Comparison of ENCODE assay signal across 8 cellular contexts in the genomic region with DNA sequence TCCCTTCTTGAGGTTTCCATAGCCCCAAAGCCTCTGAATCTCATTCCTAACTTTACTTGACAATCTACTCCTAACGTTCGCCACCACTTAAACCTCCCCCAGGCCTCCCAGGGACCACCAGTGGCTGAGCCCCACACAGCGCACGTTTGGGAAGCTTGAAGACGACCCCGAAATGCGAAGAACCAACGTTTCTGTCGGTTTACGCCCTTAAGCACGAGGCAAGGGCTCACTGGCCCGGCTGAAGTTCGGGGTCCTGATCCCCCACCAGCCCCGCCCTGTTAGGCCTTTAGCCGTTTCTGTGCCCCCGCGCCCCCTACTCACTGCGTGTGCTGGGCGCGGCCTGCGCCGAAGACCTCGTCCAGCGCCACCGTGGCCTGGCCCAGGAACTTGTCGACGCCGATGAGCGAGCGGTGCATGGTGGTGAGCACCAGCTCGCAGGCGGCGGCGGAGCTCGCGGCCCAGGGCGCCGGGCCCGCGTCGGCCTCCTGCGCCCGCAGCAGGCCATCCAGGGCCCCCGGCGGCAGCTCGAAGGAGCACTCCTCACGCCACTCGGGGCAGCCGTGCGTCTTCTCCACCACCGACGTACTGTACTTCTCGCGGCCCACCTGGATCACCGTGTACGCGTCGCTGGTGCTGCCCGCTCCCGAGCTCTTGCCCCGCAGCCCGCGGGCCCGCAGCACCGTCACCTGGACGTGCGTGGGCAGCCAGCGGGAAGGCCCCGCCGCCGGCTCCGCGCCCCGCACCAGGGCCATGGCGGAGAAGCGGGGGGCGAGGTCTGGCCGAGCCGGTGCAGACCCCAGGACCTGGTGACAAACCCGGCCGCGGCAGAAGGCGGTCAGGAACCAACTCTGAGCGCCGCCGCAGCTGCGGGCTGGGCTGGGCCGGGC. TPM values are rescaled to one million over a fixed set of nuclear protein-coding genes. Genes with fewer than 3 reads are reported as not detected.
DNase-seq lines count a peak whose midpoint lies in the region; ATAC-seq lines count a peak whose summit lies in the region.

No MANE protein-coding gene starts in this region.

- peak overlapping the region; percentile 59 for H3K9ac ChIP-seq in HUES48 (ENCODE audit: low read depth, low read length)

- H3K9me3 ChIP-seq in CD4-positive, CD25-positive, alpha-beta regulatory T cell (ENCODE audit: control insufficient read depth in 2 of 2, low read length in 2 of 2): no peaks in the 10 kb centered on the region
- H3K9me3 ChIP-seq in HUES48 (ENCODE audit: control insufficient read depth, insufficient read depth, low read length): no peaks in the 10 kb centered on the region

- ATAC-seq in CD4-positive, CD25-positive, alpha-beta regulatory T cell (ENCODE audit: low read depth in 2 of 2): peak; percentile 15 to 22
- ATAC-seq in GM19438 (IDR thresholded peaks at IDR 0.05; ENCODE audit: low read depth, unreplicated experiment): peak; percentile 24
- ATAC-seq in natural killer cell treated with Interleukin-12 subunit alpha and Interleukin-12 subunit beta and Interleukin-15 and Interleukin-18, amount 100 ng/mL, for 72 hours: peak; percentile 20 to 56

- peak overlapping the region; percentile 88 to 99 (median 94) for H3K4me3 Mint-ChIP-seq in CD4-positive, CD25-positive, alpha-beta regulatory T cell
- peak overlapping the region; percentile 81 for H3K4me3 Mint-ChIP-seq in activated CD4-positive, alpha-beta memory T cell treated with anti-CD3 and anti-CD28 coated beads for 36 hours
- H3K4me3 Mint-ChIP-seq in natural killer cell treated with Interleukin-12 subunit alpha and Interleukin-12 subunit beta and Interleukin-15 and Interleukin-18, amount 100 ng/mL, for 72 hours: peak overlapping the region; percentile 82

- no peaks in the 10 kb centered on the region for H3K27me3 ChIP-seq in CD4-positive, CD25-positive, alpha-beta regulatory T cell (ENCODE audit: control insufficient read depth, insufficient read depth, low read length)
- H3K27me3 ChIP-seq in HUES48 (ENCODE audit: control insufficient read depth, insufficient read depth, low read length): peaks cover 11% of the 10 kb centered on the region

- H3K27me3 Mint-ChIP-seq in CD4-positive, CD25-positive, alpha-beta regulatory T cell: peaks cover 6% of the 10 kb centered on the region
- no peaks in the 10 kb centered on the region for H3K27me3 Mint-ChIP-seq in activated CD4-positive, alpha-beta memory T cell treated with anti-CD3 and anti-CD28 coated beads for 36 hours
- H3K27me3 Mint-ChIP-seq in natural killer cell treated with Interleukin-12 subunit alpha and Interleukin-12 subunit beta and Interleukin-15 and Interleukin-18, amount 100 ng/mL, for 72 hours: peaks cover 0 to 5% of the 10 kb centered on the region in 2 donors

- CTCF ChIA-PET in activated CD4-positive, alpha-beta memory T cell treated with anti-CD3 and anti-CD28 coated beads for 36 hours (lab: Charles Lee): interaction anchor here (0.6 to 3.8 kb wide), 3 partner anchors 26 to 65 kb away, joined by 3 to 21 read pairs (median 16); partner anchors contain the start of gene SFXN5

- peaks cover 46% of the 10 kb centered on the region for H3K4me1 ChIP-seq in CD4-positive, CD25-positive, alpha-beta regulatory T cell (ENCODE audit: control insufficient read depth, insufficient read depth, low read length, poor library complexity, severe bottlenecking)
- H3K4me1 ChIP-seq in HUES48 (ENCODE audit: control insufficient read depth, insufficient read depth, low read length): peaks cover 15% of the 10 kb centered on the region

- H3K36me3 Mint-ChIP-seq in CD4-positive, CD25-positive, alpha-beta regulatory T cell: no peaks in the 10 kb centered on the region
- H3K36me3 Mint-ChIP-seq in activated CD4-positive, alpha-beta memory T cell treated with anti-CD3 and anti-CD28 coated beads for 36 hours: no peaks in the 10 kb centered on the region
- no peaks in the 10 kb centered on the region for H3K36me3 Mint-ChIP-seq in natural killer cell treated with Interleukin-12 subunit alpha and Interleukin-12 subunit beta and Interleukin-15 and Interleukin-18, amount 100 ng/mL, for 72 hours

- POLR2A ChIA-PET in activated CD4-positive, alpha-beta memory T cell treated with anti-CD3 and anti-CD28 coated beads for 36 hours (lab: Charles Lee): interaction anchor here (0.6 to 1.9 kb wide), 2 partner anchors 41 to 64 kb away, joined by 3 to 8 read pairs; partner anchors contain the start of gene SFXN5

- peak overlapping the region; percentile 66 for H3K27ac ChIP-seq in CD4-positive, CD25-positive, alpha-beta regulatory T cell (ENCODE audit: insufficient read depth, low read length, poor library complexity, severe bottlenecking)
- H3K27ac ChIP-seq in HUES48 (ENCODE audit: low read depth, low read length): peak overlapping the region; percentile 26

- H3K27ac Mint-ChIP-seq in CD4-positive, CD25-positive, alpha-beta regulatory T cell: peak overlapping the region in 2 of 3 donors; percentile 83 to 91
- H3K27ac Mint-ChIP-seq in activated CD4-positive, alpha-beta memory T cell treated with anti-CD3 and anti-CD28 coated beads for 36 hours: no peak overlapping the region
- H3K27ac Mint-ChIP-seq in natural killer cell treated with Interleukin-12 subunit alpha and Interleukin-12 subunit beta and Interleukin-15 and Interleukin-18, amount 100 ng/mL, for 72 hours: peak overlapping the region; percentile 13 to 65

- intact Hi-C loops in activated CD4-positive, alpha-beta memory T cell treated with anti-CD3 and anti-CD28 coated beads for 36 hours (cut with micrococcal nuclease): loop anchor here (2.0 kb wide), 2 partner anchors 65 to 101 kb away; no protein-coding TSS in a partner anchor

- peak; percentile 7 to 54 (median 36) for DNase-seq in CD4-positive, CD25-positive, alpha-beta regulatory T cell
- peak; percentile 38 for DNase-seq in activated CD4-positive, alpha-beta memory T cell treated with anti-CD3 and anti-CD28 coated beads for 36 hours
- DNase-seq in fibroblast of gingiva (ENCODE audit: low read depth) (peak; percentile 40), NCI-H1694 (lab: John Stamatoyannopoulos, UW) (no peak), kidney glomerular epithelial cell (lab: John Stamatoyannopoulos, UW) (no peak)
- no peak for DNase-seq in natural killer cell treated with Interleukin-12 subunit alpha and Interleukin-12 subunit beta and Interleukin-15 and Interleukin-18, amount 100 ng/mL, for 72 hours (ENCODE audit: low spot score)

- peak overlapping the region; percentile 66 for H3K4me3 ChIP-seq in CD4-positive, CD25-positive, alpha-beta regulatory T cell (ENCODE audit: low read depth, low read length)
- peak overlapping the region; percentile 80 for H3K4me3 ChIP-seq in HUES48 (ENCODE audit: low read depth, low read length)

- no peaks in the 10 kb centered on the region for H3K36me3 ChIP-seq in CD4-positive, CD25-positive, alpha-beta regulatory T cell (ENCODE audit: control insufficient read depth, insufficient read depth, low read length)
- H3K36me3 ChIP-seq in HUES48 (ENCODE audit: control insufficient read depth, insufficient read depth, low read length): no peaks in the 10 kb centered on the region

- H3K9me3 Mint-ChIP-seq in CD4-positive, CD25-positive, alpha-beta regulatory T cell: no peaks in the 10 kb centered on the region
- no peaks in the 10 kb centered on the region for H3K9me3 Mint-ChIP-seq in activated CD4-positive, alpha-beta memory T cell treated with anti-CD3 and anti-CD28 coated beads for 36 hours
- H3K9me3 Mint-ChIP-seq in natural killer cell treated with Interleukin-12 subunit alpha and Interleukin-12 subunit beta and Interleukin-15 and Interleukin-18, amount 100 ng/mL, for 72 hours: no peaks in the 10 kb centered on the region

- H3K4me1 Mint-ChIP-seq in CD4-positive, CD25-positive, alpha-beta regulatory T cell: peaks cover 6 to 53% (median 28%) of the 10 kb centered on the region in 4 donors
- peaks cover 25% of the 10 kb centered on the region for H3K4me1 Mint-ChIP-seq in activated CD4-positive, alpha-beta memory T cell treated with anti-CD3 and anti-CD28 coated beads for 36 hours (ENCODE audit: low read depth)
- peaks cover 17 to 20% of the 10 kb centered on the region in 2 donors for H3K4me1 Mint-ChIP-seq in natural killer cell treated with Interleukin-12 subunit alpha and Interleukin-12 subunit beta and Interleukin-15 and Interleukin-18, amount 100 ng/mL, for 72 hours (ENCODE audit: low read depth in 2 of 2)

RNA-seq across cellular contexts. Expression of gene RAB11FIP5, which starts 0.5 kb away (rescaled TPM):
- 30.8 TPM for total RNA-seq in CD4-positive, CD25-positive, alpha-beta regulatory T cell
- polyA plus RNA-seq in CD4-positive, CD25-positive, alpha-beta regulatory T cell: 10 to 100 TPM; 15.4 to 24.0 (median 19.7) TPM
- total RNA-seq in activated CD4-positive, alpha-beta memory T cell treated with anti-CD3 and anti-CD28 coated beads for 36 hours: 10 to 100 TPM; 11.1 to 11.2 TPM
- total RNA-seq in natural killer cell treated with Interleukin-12 subunit alpha and Interleukin-12 subunit beta and Interleukin-15 and Interleukin-18, amount 100 ng/mL, for 72 hours: 10 to 100 TPM in 1 of 2 donors, 1 to 10 TPM in 1; 8.8 to 15.7 TPM

RNA-seq across cellular contexts. Expression of gene SFXN5, which starts 40.8 kb away (rescaled TPM):
- total RNA-seq in CD4-positive, CD25-positive, alpha-beta regulatory T cell: 8.0 TPM
- 1 to 10 TPM; 1.0 to 2.0 (median 1.7) TPM for polyA plus RNA-seq in CD4-positive, CD25-positive, alpha-beta regulatory T cell
- 1 to 10 TPM; 4.5 to 7.6 TPM for total RNA-seq in activated CD4-positive, alpha-beta memory T cell treated with anti-CD3 and anti-CD28 coated beads for 36 hours
- total RNA-seq in natural killer cell treated with Interleukin-12 subunit alpha and Interleukin-12 subunit beta and Interleukin-15 and Interleukin-18, amount 100 ng/mL, for 72 hours: 10 to 100 TPM; 27.3 to 32.4 TPM

Comparison
In these comparisons a context has a peak if more than half of its experiments do, and no peak if none do; other contexts are left out.
1. DNase-seq: peak in CD4-positive, CD25-positive, alpha-beta regulatory T cell (3 of 3), activated CD4-positive, alpha-beta memory T cell treated with anti-CD3 and anti-CD28 coated beads for 36 hours (single experiment) and fibroblast of gingiva (single experiment); none in natural killer cell treated with Interleukin-12 subunit alpha and Interleukin-12 subunit beta and Interleukin-15 and Interleukin-18, amount 100 ng/mL, for 72 hours (single experiment), NCI-H1694 (single experiment) and kidney glomerular epithelial cell (single experiment).
2. Peak in every context shown above with its lines, with median percentiles within 50 percentile points of each other: ATAC-seq and H3K4me3 Mint-ChIP-seq.